In the genomic region with DNA sequence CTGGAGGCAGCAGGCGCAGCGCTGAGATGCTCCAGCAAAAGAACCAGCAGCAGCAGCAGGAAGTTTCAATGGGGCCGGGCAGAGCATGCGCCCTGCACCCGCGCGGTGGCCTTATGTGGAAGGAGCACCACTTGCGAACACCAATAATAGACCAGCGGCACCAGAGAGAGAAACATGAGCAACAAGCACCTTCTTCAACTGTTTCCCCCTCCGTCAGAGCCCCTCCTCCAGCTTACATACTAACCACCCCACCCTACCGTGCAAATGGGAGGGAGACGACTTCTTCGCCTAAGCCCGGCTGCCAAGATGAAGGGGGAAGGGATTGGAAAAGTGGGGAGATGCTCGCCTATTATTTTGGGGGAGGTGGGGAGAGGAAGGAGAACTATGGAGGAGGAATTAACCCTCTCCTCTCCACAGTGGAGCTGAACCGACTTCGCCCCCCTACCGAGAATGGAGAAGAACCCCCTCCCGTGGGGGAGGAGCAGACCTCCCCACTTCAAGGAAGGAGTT, we compare ENCODE assay signal across 1 cellular context.
TF ChIP-seq lines count a peak whose summit lies in the region.

No MANE protein-coding gene starts in this region.

TF ChIP-seq in HepG2, 621 proteins besides CTCF, POLR2A, EP300 and RAD21 (continues in another document):
- TF ChIP-seq PCBP2 (optimal IDR thresholded peaks at IDR 0.05; ENCODE audit: low read depth, low read length, poor library complexity, severe bottlenecking) (peak; percentile 60), ZNF577 (CRISPR knock-in tag; IDR thresholded peaks at IDR 0.05; ENCODE audit: borderline replicate concordance, low read depth) (0 out of 2 replicates have a peak, but pooled peaks have one; percentile 23), IKZF1 (IDR thresholded peaks at IDR 0.05) (no peak), SOX6 (IDR thresholded peaks at IDR 0.05) (no peak), SOX6 (CRISPR knock-in tag; IDR thresholded peaks at IDR 0.05) (0 out of 2 replicates have a peak, but pooled peaks have one; percentile 16), NFYB (CRISPR knock-in tag; IDR thresholded peaks at IDR 0.05) (peak; percentile 39), ZNF703 (CRISPR knock-in tag; IDR thresholded peaks at IDR 0.05; ENCODE audit: borderline replicate concordance) (no peak), ARNTL (CRISPR knock-in tag; IDR thresholded peaks at IDR 0.05) (no peak; the same call in 1 of the 2 replicates), ZNF652 (CRISPR knock-in tag; IDR thresholded peaks at IDR 0.05; ENCODE audit: borderline replicate concordance, low read depth) (peak; percentile 96), MYNN (CRISPR knock-in tag; IDR thresholded peaks at IDR 0.05; ENCODE audit: low read depth) (no peak), IKZF4 (CRISPR knock-in tag; IDR thresholded peaks at IDR 0.05; ENCODE audit: borderline replicate concordance, low read depth, not compliant biosample characterization) (peak; percentile 34), ATF7 (IDR thresholded peaks at IDR 0.05) (no peak), ATF7 (CRISPR knock-in tag; IDR thresholded peaks at IDR 0.05) (no peak), SALL2 (CRISPR knock-in tag; IDR thresholded peaks at IDR 0.05) (0 out of 2 replicates have a peak, but pooled peaks have one; percentile 4), ZNF564 (CRISPR knock-in tag; IDR thresholded peaks at IDR 0.05) (no peak), GATAD1 (CRISPR knock-in tag; IDR thresholded peaks at IDR 0.05) (peak; percentile 40), GATAD2A (CRISPR knock-in tag; IDR thresholded peaks at IDR 0.05) (peak; percentile 16; the same call in 1 of the 2 replicates), YEATS4 (CRISPR knock-in tag; IDR thresholded peaks at IDR 0.05; ENCODE audit: borderline replicate concordance) (0 out of 2 replicates have a peak, but pooled peaks have one; percentile 19), SMAD3 (CRISPR knock-in tag; IDR thresholded peaks at IDR 0.05) (0 out of 2 replicates have a peak, but pooled peaks have one; percentile 18), SRF (IDR thresholded peaks at IDR 0.05; ENCODE audit: low read depth, low read length) (peak; percentile 69; the same call in 1 of the 2 replicates), GABPA (IDR thresholded peaks at IDR 0.05; ENCODE audit: low read depth, low read length) (no peak), GABPA (CRISPR knock-in tag; IDR thresholded peaks at IDR 0.05; ENCODE audit: low read depth) (peak; percentile 43; the same call in 1 of the 2 replicates), GFI1 (CRISPR knock-in tag; IDR thresholded peaks at IDR 0.05; ENCODE audit: borderline replicate concordance) (no peak), HNF4A (CRISPR knock-in tag; IDR thresholded peaks at IDR 0.05) (0 out of 2 replicates have a peak, but pooled peaks have one; percentile 2), ZNF839 (CRISPR knock-in tag; IDR thresholded peaks at IDR 0.05; ENCODE audit: borderline replicate concordance) (0 out of 2 replicates have a peak, but pooled peaks have one; percentile 37), SSRP1 (CRISPR knock-in tag; IDR thresholded peaks at IDR 0.05) (no peak), ZNF317 (CRISPR knock-in tag; IDR thresholded peaks at IDR 0.05) (peak; percentile 20; the same call in 1 of the 2 replicates), ZNF558 (CRISPR knock-in tag; IDR thresholded peaks at IDR 0.05; ENCODE audit: borderline replicate concordance) (peak; percentile 61; the same call in 1 of the 2 replicates), SP140L (CRISPR knock-in tag; IDR thresholded peaks at IDR 0.05; ENCODE audit: borderline replicate concordance) (0 out of 2 replicates have a peak, but pooled peaks have one; percentile 27)
- TF ChIP-seq, protein P1, sequence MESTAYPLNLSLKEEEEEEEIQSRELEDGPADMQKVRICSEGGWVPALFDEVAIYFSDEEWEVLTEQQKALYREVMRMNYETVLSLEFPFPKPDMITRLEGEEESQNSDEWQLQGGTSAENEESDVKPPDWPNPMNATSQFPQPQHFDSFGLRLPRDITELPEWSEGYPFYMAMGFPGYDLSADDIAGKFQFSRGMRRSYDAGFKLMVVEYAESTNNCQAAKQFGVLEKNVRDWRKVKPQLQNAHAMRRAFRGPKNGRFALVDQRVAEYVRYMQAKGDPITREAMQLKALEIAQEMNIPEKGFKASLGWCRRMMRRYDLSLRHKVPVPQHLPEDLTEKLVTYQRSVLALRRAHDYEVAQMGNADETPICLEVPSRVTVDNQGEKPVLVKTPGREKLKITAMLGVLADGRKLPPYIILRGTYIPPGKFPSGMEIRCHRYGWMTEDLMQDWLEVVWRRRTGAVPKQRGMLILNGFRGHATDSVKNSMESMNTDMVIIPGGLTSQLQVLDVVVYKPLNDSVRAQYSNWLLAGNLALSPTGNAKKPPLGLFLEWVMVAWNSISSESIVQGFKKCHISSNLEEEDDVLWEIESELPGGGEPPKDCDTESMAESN (CRISPR knock-in tag; conservative IDR thresholded peaks at IDR 0.05), result 0 out of 2 replicates have a peak, but pooled peaks have one; percentile 33
- TF ChIP-seq, protein P2, sequence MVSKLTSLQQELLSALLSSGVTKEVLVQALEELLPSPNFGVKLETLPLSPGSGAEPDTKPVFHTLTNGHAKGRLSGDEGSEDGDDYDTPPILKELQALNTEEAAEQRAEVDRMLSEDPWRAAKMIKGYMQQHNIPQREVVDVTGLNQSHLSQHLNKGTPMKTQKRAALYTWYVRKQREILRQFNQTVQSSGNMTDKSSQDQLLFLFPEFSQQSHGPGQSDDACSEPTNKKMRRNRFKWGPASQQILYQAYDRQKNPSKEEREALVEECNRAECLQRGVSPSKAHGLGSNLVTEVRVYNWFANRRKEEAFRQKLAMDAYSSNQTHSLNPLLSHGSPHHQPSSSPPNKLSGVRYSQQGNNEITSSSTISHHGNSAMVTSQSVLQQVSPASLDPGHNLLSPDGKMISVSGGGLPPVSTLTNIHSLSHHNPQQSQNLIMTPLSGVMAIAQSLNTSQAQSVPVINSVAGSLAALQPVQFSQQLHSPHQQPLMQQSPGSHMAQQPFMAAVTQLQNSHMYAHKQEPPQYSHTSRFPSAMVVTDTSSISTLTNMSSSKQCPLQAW (CRISPR knock-in tag; IDR thresholded peaks at IDR 0.05), result peak; percentile 35; the same call in 1 of the 2 replicates
- TF ChIP-seq, protein P3, sequence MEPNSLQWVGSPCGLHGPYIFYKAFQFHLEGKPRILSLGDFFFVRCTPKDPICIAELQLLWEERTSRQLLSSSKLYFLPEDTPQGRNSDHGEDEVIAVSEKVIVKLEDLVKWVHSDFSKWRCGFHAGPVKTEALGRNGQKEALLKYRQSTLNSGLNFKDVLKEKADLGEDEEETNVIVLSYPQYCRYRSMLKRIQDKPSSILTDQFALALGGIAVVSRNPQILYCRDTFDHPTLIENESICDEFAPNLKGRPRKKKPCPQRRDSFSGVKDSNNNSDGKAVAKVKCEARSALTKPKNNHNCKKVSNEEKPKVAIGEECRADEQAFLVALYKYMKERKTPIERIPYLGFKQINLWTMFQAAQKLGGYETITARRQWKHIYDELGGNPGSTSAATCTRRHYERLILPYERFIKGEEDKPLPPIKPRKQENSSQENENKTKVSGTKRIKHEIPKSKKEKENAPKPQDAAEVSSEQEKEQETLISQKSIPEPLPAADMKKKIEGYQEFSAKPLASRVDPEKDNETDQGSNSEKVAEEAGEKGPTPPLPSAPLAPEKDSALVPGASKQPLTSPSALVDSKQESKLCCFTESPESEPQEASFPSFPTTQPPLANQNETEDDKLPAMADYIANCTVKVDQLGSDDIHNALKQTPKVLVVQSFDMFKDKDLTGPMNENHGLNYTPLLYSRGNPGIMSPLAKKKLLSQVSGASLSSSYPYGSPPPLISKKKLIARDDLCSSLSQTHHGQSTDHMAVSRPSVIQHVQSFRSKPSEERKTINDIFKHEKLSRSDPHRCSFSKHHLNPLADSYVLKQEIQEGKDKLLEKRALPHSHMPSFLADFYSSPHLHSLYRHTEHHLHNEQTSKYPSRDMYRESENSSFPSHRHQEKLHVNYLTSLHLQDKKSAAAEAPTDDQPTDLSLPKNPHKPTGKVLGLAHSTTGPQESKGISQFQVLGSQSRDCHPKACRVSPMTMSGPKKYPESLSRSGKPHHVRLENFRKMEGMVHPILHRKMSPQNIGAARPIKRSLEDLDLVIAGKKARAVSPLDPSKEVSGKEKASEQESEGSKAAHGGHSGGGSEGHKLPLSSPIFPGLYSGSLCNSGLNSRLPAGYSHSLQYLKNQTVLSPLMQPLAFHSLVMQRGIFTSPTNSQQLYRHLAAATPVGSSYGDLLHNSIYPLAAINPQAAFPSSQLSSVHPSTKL (CRISPR knock-in tag; IDR thresholded peaks at IDR 0.05), result 0 out of 2 replicates have a peak, but pooled peaks have one; percentile 18
- TF ChIP-seq, protein P4, sequence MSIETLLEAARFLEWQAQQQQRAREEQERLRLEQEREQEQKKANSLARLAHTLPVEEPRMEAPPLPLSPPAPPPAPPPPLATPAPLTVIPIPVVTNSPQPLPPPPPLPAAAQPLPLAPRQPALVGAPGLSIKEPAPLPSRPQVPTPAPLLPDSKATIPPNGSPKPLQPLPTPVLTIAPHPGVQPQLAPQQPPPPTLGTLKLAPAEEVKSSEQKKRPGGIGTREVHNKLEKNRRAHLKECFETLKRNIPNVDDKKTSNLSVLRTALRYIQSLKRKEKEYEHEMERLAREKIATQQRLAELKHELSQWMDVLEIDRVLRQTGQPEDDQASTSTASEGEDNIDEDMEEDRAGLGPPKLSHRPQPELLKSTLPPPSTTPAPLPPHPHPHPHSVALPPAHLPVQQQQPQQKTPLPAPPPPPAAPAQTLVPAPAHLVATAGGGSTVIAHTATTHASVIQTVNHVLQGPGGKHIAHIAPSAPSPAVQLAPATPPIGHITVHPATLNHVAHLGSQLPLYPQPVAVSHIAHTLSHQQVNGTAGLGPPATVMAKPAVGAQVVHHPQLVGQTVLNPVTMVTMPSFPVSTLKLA (IDR thresholded peaks at IDR 0.05), result 0 out of 2 replicates have a peak, but pooled peaks have one; percentile 12
- TF ChIP-seq, protein P5, sequence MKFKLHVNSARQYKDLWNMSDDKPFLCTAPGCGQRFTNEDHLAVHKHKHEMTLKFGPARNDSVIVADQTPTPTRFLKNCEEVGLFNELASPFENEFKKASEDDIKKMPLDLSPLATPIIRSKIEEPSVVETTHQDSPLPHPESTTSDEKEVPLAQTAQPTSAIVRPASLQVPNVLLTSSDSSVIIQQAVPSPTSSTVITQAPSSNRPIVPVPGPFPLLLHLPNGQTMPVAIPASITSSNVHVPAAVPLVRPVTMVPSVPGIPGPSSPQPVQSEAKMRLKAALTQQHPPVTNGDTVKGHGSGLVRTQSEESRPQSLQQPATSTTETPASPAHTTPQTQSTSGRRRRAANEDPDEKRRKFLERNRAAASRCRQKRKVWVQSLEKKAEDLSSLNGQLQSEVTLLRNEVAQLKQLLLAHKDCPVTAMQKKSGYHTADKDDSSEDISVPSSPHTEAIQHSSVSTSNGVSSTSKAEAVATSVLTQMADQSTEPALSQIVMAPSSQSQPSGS (CRISPR knock-in tag; IDR thresholded peaks at IDR 0.05), result peak; percentile 26; the same call in 1 of the 2 replicates
- TF ChIP-seq, protein P6, sequence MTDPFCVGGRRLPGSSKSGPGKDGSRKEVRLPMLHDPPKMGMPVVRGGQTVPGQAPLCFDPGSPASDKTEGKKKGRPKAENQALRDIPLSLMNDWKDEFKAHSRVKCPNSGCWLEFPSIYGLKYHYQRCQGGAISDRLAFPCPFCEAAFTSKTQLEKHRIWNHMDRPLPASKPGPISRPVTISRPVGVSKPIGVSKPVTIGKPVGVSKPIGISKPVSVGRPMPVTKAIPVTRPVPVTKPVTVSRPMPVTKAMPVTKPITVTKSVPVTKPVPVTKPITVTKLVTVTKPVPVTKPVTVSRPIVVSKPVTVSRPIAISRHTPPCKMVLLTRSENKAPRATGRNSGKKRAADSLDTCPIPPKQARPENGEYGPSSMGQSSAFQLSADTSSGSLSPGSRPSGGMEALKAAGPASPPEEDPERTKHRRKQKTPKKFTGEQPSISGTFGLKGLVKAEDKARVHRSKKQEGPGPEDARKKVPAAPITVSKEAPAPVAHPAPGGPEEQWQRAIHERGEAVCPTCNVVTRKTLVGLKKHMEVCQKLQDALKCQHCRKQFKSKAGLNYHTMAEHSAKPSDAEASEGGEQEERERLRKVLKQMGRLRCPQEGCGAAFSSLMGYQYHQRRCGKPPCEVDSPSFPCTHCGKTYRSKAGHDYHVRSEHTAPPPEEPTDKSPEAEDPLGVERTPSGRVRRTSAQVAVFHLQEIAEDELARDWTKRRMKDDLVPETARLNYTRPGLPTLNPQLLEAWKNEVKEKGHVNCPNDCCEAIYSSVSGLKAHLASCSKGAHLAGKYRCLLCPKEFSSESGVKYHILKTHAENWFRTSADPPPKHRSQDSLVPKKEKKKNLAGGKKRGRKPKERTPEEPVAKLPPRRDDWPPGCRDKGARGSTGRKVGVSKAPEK (CRISPR knock-in tag; IDR thresholded peaks at IDR 0.05; ENCODE audit: borderline replicate concordance), result no peak
- TF ChIP-seq, protein P7, sequence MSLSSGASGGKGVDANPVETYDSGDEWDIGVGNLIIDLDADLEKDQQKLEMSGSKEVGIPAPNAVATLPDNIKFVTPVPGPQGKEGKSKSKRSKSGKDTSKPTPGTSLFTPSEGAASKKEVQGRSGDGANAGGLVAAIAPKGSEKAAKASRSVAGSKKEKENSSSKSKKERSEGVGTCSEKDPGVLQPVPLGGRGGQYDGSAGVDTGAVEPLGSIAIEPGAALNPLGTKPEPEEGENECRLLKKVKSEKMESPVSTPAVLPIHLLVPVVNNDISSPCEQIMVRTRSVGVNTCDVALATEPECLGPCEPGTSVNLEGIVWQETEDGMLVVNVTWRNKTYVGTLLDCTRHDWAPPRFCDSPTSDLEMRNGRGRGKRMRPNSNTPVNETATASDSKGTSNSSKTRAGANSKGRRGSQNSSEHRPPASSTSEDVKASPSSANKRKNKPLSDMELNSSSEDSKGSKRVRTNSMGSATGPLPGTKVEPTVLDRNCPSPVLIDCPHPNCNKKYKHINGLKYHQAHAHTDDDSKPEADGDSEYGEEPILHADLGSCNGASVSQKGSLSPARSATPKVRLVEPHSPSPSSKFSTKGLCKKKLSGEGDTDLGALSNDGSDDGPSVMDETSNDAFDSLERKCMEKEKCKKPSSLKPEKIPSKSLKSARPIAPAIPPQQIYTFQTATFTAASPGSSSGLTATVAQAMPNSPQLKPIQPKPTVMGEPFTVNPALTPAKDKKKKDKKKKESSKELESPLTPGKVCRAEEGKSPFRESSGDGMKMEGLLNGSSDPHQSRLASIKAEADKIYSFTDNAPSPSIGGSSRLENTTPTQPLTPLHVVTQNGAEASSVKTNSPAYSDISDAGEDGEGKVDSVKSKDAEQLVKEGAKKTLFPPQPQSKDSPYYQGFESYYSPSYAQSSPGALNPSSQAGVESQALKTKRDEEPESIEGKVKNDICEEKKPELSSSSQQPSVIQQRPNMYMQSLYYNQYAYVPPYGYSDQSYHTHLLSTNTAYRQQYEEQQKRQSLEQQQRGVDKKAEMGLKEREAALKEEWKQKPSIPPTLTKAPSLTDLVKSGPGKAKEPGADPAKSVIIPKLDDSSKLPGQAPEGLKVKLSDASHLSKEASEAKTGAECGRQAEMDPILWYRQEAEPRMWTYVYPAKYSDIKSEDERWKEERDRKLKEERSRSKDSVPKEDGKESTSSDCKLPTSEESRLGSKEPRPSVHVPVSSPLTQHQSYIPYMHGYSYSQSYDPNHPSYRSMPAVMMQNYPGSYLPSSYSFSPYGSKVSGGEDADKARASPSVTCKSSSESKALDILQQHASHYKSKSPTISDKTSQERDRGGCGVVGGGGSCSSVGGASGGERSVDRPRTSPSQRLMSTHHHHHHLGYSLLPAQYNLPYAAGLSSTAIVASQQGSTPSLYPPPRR (CRISPR knock-in tag; IDR thresholded peaks at IDR 0.05; ENCODE audit: borderline replicate concordance), result peak; percentile 14; the same call in 1 of the 2 replicates
- TF ChIP-seq, protein P8, sequence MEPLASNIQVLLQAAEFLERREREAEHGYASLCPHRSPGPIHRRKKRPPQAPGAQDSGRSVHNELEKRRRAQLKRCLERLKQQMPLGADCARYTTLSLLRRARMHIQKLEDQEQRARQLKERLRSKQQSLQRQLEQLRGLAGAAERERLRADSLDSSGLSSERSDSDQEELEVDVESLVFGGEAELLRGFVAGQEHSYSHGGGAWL (CRISPR knock-in tag; IDR thresholded peaks at IDR 0.05), result no peak
- TF ChIP-seq, protein P9, sequence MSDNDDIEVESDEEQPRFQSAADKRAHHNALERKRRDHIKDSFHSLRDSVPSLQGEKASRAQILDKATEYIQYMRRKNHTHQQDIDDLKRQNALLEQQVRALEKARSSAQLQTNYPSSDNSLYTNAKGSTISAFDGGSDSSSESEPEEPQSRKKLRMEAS (IDR thresholded peaks at IDR 0.05), result 0 out of 2 replicates have a peak, but pooled peaks have one; percentile 37
